ENCODE assay signal across 9 cellular contexts in genomic region chr3:22819209-22819608, GRCh38.
"Had no signal": no experiment of that assay in that cellular context is flagged by ENCODE, and none has a peak within 500 bp of the region (broad histone marks: within the 10 kb centered on the region; RNA-seq: fewer than 3 reads in every experiment).

No MANE protein-coding gene starts in this region.

- H3K4me3 ChIP-seq: GM23248, GM23338, HAP-1 had no signal

- H3K4me3 Mint-ChIP-seq: GM23338, H9, HFFc6 had no signal

- ATAC-seq: GM23338, HCT116 had no signal

- H3K4me1 ChIP-seq: HAP-1 had no signal

- H3K9me3 ChIP-seq: HAP-1 had no signal

- DNase-seq: GM23248, GOT3, H7, H9, HCEC 1CT, HFFc6 had no signal

- H3K27ac ChIP-seq: GM23248 had no signal

- H3K4me1 Mint-ChIP-seq: GM23338, H9 had no signal

- H3K36me3 ChIP-seq: HAP-1 had no signal

- H3K27ac Mint-ChIP-seq: GM23338, H9, HFFc6 had no signal
